ENCODE assay signal across 30 cellular contexts in genomic region chr18:12855886-12856285, GRCh38. TPM values are rescaled to one million over a fixed set of nuclear protein-coding genes. Genes with fewer than 3 reads are reported as not detected.
DNase-seq lines count a peak whose midpoint lies in the region; ATAC-seq and TF ChIP-seq lines count a peak whose summit lies in the region.
"Had no signal": no experiment of that assay in that cellular context is flagged by ENCODE, and none has a peak within 500 bp of the region (broad histone marks: within the 10 kb centered on the region; RNA-seq: fewer than 3 reads in every experiment).

No MANE protein-coding gene starts in this region.

- TF ChIP-seq CTCF in ascending aorta (IDR thresholded peaks at IDR 0.05): no peak

- H3K27ac ChIP-seq in ascending aorta: no peak overlapping the region
- H3K27ac ChIP-seq: A549, brain microvascular endothelial cell, heart left ventricle, psoas muscle, upper lobe of left lung had no signal

- POLR2A ChIA-PET in activated CD4-positive, alpha-beta memory T cell treated with anti-CD3 and anti-CD28 coated beads, Interleukin-2, amount 10 ng/mL, durations not matched to agents 7 days and 5 days (lab: Charles Lee): interaction anchor here (1.0 to 10.3 kb wide), 2 partner anchors 26 to 72 kb away, joined by 3 to 83 read pairs; partner anchors contain the start of gene PTPN2

- H3K27me3 ChIP-seq in HAP-1 (ENCODE audit: low read depth): no peaks in the 10 kb centered on the region
- no peaks in the 10 kb centered on the region for H3K27me3 ChIP-seq in ascending aorta
- H3K27me3 ChIP-seq: brain microvascular endothelial cell, heart left ventricle, upper lobe of left lung had no signal

- intact Hi-C loops in activated CD4-positive, alpha-beta T cell treated with anti-CD3 and anti-CD28 coated beads, Interleukin-2, amount 10 ng/mL, durations not matched to agents 24 days and 14 days (cut with micrococcal nuclease): no loop called here
- intact Hi-C loops in ascending aorta (cut with DNase I): no loop called here

- no peak for ATAC-seq in stimulated activated effector memory CD8-positive, alpha-beta T cell treated with anti-CD3 and anti-CD28 coated beads, Interleukin-12 subunit alpha, Interleukin-12 subunit beta, amount 100 ng/mL, for 72 hours
- ATAC-seq: A549; activated CD8-positive, alpha-beta memory T cell treated with anti-CD3 and anti-CD28 coated beads, Interleukin-2, amount 10 ng/mL, durations not matched to agents 7 days and 5 days; activated T-cell treated with anti-CD3 and anti-CD28 coated beads, Interleukin-2, amount 50 U/mL, for 72 hours; heart left ventricle; PC-3; psoas muscle; Right ventricle myocardium inferior; SK-N-SH treated with all-trans-retinoic acid at 6 μM for 48 hours had no signal

- in situ Hi-C loops in HAP-1 (cut with MboI; ENCODE audit: low sequenced_read_pairs): no loop called here

- peaks cover 5% of the 10 kb centered on the region for H3K9me3 Mint-ChIP-seq in activated CD4-positive, alpha-beta T cell treated with anti-CD3 and anti-CD28 coated beads, Interleukin-2, amount 10 ng/mL, durations not matched to agents 24 days and 14 days
- no peaks in the 10 kb centered on the region for H3K9me3 Mint-ChIP-seq in activated CD4-positive, alpha-beta memory T cell treated with anti-CD3 and anti-CD28 coated beads, Interleukin-2, amount 10 ng/mL, durations not matched to agents 7 days and 5 days
- no peaks in the 10 kb centered on the region for H3K9me3 Mint-ChIP-seq in stimulated activated effector memory CD8-positive, alpha-beta T cell treated with anti-CD3 and anti-CD28 coated beads, Interleukin-12 subunit alpha, Interleukin-12 subunit beta, amount 100 ng/mL, for 72 hours
- H3K9me3 Mint-ChIP-seq: activated naive CD4-positive, alpha-beta T cell treated with anti-CD3 and anti-CD28 coated beads for 36 hours; activated T-cell treated with anti-CD3 and anti-CD28 coated beads, Interleukin-2, amount 50 U/mL, for 72 hours; mesothelial cell of epicardium had no signal

- H3K27me3 Mint-ChIP-seq in activated CD4-positive, alpha-beta T cell treated with anti-CD3 and anti-CD28 coated beads, Interleukin-2, amount 10 ng/mL, durations not matched to agents 24 days and 14 days: no peaks in the 10 kb centered on the region
- H3K27me3 Mint-ChIP-seq in activated CD4-positive, alpha-beta memory T cell treated with anti-CD3 and anti-CD28 coated beads, Interleukin-2, amount 10 ng/mL, durations not matched to agents 7 days and 5 days: no peaks in the 10 kb centered on the region
- H3K27me3 Mint-ChIP-seq: activated CD8-positive, alpha-beta memory T cell treated with anti-CD3 and anti-CD28 coated beads, Interleukin-2, amount 10 ng/mL, durations not matched to agents 7 days and 5 days had no signal

- H3K4me1 Mint-ChIP-seq in activated CD4-positive, alpha-beta T cell treated with anti-CD3 and anti-CD28 coated beads, Interleukin-2, amount 10 ng/mL, durations not matched to agents 24 days and 14 days: peaks cover 50% of the 10 kb centered on the region
- H3K4me1 Mint-ChIP-seq in activated CD4-positive, alpha-beta memory T cell treated with anti-CD3 and anti-CD28 coated beads, Interleukin-2, amount 10 ng/mL, durations not matched to agents 7 days and 5 days: peaks cover 65% of the 10 kb centered on the region
- H3K4me1 Mint-ChIP-seq in stimulated activated effector memory CD8-positive, alpha-beta T cell treated with anti-CD3 and anti-CD28 coated beads, Interleukin-12 subunit alpha, Interleukin-12 subunit beta, amount 100 ng/mL, for 72 hours: peaks cover 77% of the 10 kb centered on the region

- DNase-seq in activated CD4-positive, alpha-beta T cell treated with anti-CD3 and anti-CD28 coated beads, Interleukin-2, amount 10 ng/mL, durations not matched to agents 24 days and 14 days: no peak
- no peak for DNase-seq in activated CD4-positive, alpha-beta T cell treated with anti-CD3 and anti-CD28 coated beads, Interleukin-2, amount 50 U/mL, for 4 hours
- DNase-seq in DMS53 (lab: John Stamatoyannopoulos, UW) (peak; percentile 48), SHP77 (lab: John Stamatoyannopoulos, UW) (no peak), HAP-1 (ENCODE audit: low spot score in 2 of 2) (no peak), ascending aorta (ENCODE audit: low spot score in 2 of 2) (no peak)
- DNase-seq in activated CD4-positive, alpha-beta memory T cell treated with anti-CD3 and anti-CD28 coated beads, Interleukin-2, amount 10 ng/mL, durations not matched to agents 7 days and 5 days: no peak
- DNase-seq in stimulated activated effector memory CD8-positive, alpha-beta T cell treated with anti-CD3 and anti-CD28 coated beads, Interleukin-12 subunit alpha, Interleukin-12 subunit beta, amount 100 ng/mL, for 72 hours (ENCODE audit: low spot score in 2 of 2): no peak
- DNase-seq: activated CD8-positive, alpha-beta memory T cell treated with anti-CD3 and anti-CD28 coated beads, Interleukin-2, amount 10 ng/mL, durations not matched to agents 7 days and 5 days; activated naive CD4-positive, alpha-beta T cell treated with anti-CD3 and anti-CD28 coated beads for 36 hours; activated T-cell treated with anti-CD3 and anti-CD28 coated beads, Interleukin-2, amount 50 U/mL, for 72 hours; AML-193; amniotic stem cell; brain microvascular endothelial cell; DMS 273 treated with DMSO at 0.1 percent for 48 hours; foreskin melanocyte; heart left ventricle; Kasumi-1; NCI-H1436 treated with DMSO at 0.1 percent for 48 hours; NCI-H226; NCI-H526 treated with DMSO at 0.1 percent for 48 hours; nucleus accumbens; PC-3; psoas muscle; stimulated activated CD4-positive, alpha-beta T cell treated with anti-CD3 and anti-CD28 coated beads, Interleukin-4, amount 100 ng/mL, for 24 hours; upper lobe of left lung had no signal

- CTCF ChIA-PET in activated CD4-positive, alpha-beta memory T cell treated with anti-CD3 and anti-CD28 coated beads, Interleukin-2, amount 10 ng/mL, durations not matched to agents 7 days and 5 days (lab: Charles Lee): no interaction called here

- H3K9me3 ChIP-seq in HAP-1 (no peaks in the 10 kb centered on the region), ascending aorta (no peaks in the 10 kb centered on the region)
- H3K9me3 ChIP-seq: A549, heart left ventricle, psoas muscle, upper lobe of left lung had no signal

- H3K36me3 ChIP-seq in HAP-1 (replicated peaks) (no peaks in the 10 kb centered on the region), ascending aorta (peaks cover 0 to 13% of the 10 kb centered on the region in 2 donors)
- H3K36me3 ChIP-seq: brain microvascular endothelial cell had no signal

- H3K4me3 Mint-ChIP-seq in activated CD4-positive, alpha-beta T cell treated with anti-CD3 and anti-CD28 coated beads, Interleukin-2, amount 10 ng/mL, durations not matched to agents 24 days and 14 days: peak overlapping the region; percentile 36
- H3K4me3 Mint-ChIP-seq in activated CD4-positive, alpha-beta memory T cell treated with anti-CD3 and anti-CD28 coated beads, Interleukin-2, amount 10 ng/mL, durations not matched to agents 7 days and 5 days: no peak overlapping the region
- H3K4me3 Mint-ChIP-seq in stimulated activated effector memory CD8-positive, alpha-beta T cell treated with anti-CD3 and anti-CD28 coated beads, Interleukin-12 subunit alpha, Interleukin-12 subunit beta, amount 100 ng/mL, for 72 hours: peak overlapping the region; percentile 52
- H3K4me3 Mint-ChIP-seq: activated CD8-positive, alpha-beta memory T cell treated with anti-CD3 and anti-CD28 coated beads, Interleukin-2, amount 10 ng/mL, durations not matched to agents 7 days and 5 days; activated naive CD4-positive, alpha-beta T cell treated with anti-CD3 and anti-CD28 coated beads for 36 hours; mesothelial cell of epicardium had no signal

- peaks cover 53% of the 10 kb centered on the region for H3K36me3 Mint-ChIP-seq in activated CD4-positive, alpha-beta T cell treated with anti-CD3 and anti-CD28 coated beads, Interleukin-2, amount 10 ng/mL, durations not matched to agents 24 days and 14 days (ENCODE audit: low read depth)
- peaks cover 64% of the 10 kb centered on the region for H3K36me3 Mint-ChIP-seq in activated CD4-positive, alpha-beta memory T cell treated with anti-CD3 and anti-CD28 coated beads, Interleukin-2, amount 10 ng/mL, durations not matched to agents 7 days and 5 days (ENCODE audit: low read depth)
- peaks cover 52% of the 10 kb centered on the region for H3K36me3 Mint-ChIP-seq in stimulated activated effector memory CD8-positive, alpha-beta T cell treated with anti-CD3 and anti-CD28 coated beads, Interleukin-12 subunit alpha, Interleukin-12 subunit beta, amount 100 ng/mL, for 72 hours

- H3K27ac Mint-ChIP-seq in activated CD4-positive, alpha-beta T cell treated with anti-CD3 and anti-CD28 coated beads, Interleukin-2, amount 10 ng/mL, durations not matched to agents 24 days and 14 days: peak overlapping the region; percentile 26
- peak overlapping the region; percentile 34 for H3K27ac Mint-ChIP-seq in activated CD4-positive, alpha-beta memory T cell treated with anti-CD3 and anti-CD28 coated beads, Interleukin-2, amount 10 ng/mL, durations not matched to agents 7 days and 5 days
- H3K27ac Mint-ChIP-seq in stimulated activated effector memory CD8-positive, alpha-beta T cell treated with anti-CD3 and anti-CD28 coated beads, Interleukin-12 subunit alpha, Interleukin-12 subunit beta, amount 100 ng/mL, for 72 hours: peak overlapping the region; percentile 38
- H3K27ac Mint-ChIP-seq: activated CD8-positive, alpha-beta memory T cell treated with anti-CD3 and anti-CD28 coated beads, Interleukin-2, amount 10 ng/mL, durations not matched to agents 7 days and 5 days; activated naive CD4-positive, alpha-beta T cell treated with anti-CD3 and anti-CD28 coated beads for 36 hours; activated T-cell treated with anti-CD3 and anti-CD28 coated beads, Interleukin-2, amount 50 U/mL, for 72 hours; mesothelial cell of epicardium had no signal

- no peak overlapping the region for H3K4me3 ChIP-seq in HAP-1
- H3K4me3 ChIP-seq in ascending aorta: no peak overlapping the region
- H3K4me3 ChIP-seq: A549, heart left ventricle, psoas muscle, upper lobe of left lung had no signal

- H3K4me1 ChIP-seq in HAP-1 (no peaks in the 10 kb centered on the region), ascending aorta (no peaks in the 10 kb centered on the region)
- H3K4me1 ChIP-seq: A549, psoas muscle had no signal

RNA-seq across cellular contexts. Expression of gene PTPN2, which starts 28.2 kb away (rescaled TPM):
- 68.8 and 72.5 TPM in 2 replicates for total RNA-seq in activated CD4-positive, alpha-beta T cell treated with anti-CD3 and anti-CD28 coated beads, Interleukin-2, amount 10 ng/mL, durations not matched to agents 24 days and 14 days
- 10 to 100 TPM; 82.9 to 90.8 TPM for total RNA-seq in activated CD4-positive, alpha-beta memory T cell treated with anti-CD3 and anti-CD28 coated beads, Interleukin-2, amount 10 ng/mL, durations not matched to agents 7 days and 5 days
- total RNA-seq in ascending aorta: 81.8 TPM
